ENCODE assay signal across 1 cellular context in the genomic region with DNA sequence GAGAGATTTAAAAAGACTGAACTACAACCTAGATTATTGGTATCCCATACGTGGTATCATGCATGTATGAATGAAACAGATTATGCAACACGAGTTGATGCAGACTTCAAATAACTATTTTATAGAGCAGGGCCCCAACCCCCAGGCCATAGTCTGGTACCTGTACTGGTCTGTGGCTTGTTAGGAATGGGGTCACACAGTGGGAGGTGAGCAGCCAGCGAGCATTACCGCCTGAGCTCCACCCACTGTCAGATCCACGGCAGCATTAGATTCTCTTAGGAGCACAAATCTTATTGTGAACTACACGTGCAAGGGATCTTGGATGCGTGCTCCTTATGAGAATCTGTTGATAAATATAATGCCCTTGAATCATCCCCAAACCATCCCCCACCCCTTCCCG.
TF ChIP-seq lines count a peak whose summit lies in the region.

No MANE protein-coding gene starts in this region.

TF ChIP-seq in H1, 55 proteins besides CTCF, POLR2A, EP300 and RAD21:
- peak; percentile 50; the same call in 1 of the 2 replicates for TF ChIP-seq SP1 (IDR thresholded peaks at IDR 0.05; ENCODE audit: low read depth, low read length)
- TF ChIP-seq TEAD4 (IDR thresholded peaks at IDR 0.05; ENCODE audit: low read depth, low read length): no peak
